In the genomic region with DNA sequence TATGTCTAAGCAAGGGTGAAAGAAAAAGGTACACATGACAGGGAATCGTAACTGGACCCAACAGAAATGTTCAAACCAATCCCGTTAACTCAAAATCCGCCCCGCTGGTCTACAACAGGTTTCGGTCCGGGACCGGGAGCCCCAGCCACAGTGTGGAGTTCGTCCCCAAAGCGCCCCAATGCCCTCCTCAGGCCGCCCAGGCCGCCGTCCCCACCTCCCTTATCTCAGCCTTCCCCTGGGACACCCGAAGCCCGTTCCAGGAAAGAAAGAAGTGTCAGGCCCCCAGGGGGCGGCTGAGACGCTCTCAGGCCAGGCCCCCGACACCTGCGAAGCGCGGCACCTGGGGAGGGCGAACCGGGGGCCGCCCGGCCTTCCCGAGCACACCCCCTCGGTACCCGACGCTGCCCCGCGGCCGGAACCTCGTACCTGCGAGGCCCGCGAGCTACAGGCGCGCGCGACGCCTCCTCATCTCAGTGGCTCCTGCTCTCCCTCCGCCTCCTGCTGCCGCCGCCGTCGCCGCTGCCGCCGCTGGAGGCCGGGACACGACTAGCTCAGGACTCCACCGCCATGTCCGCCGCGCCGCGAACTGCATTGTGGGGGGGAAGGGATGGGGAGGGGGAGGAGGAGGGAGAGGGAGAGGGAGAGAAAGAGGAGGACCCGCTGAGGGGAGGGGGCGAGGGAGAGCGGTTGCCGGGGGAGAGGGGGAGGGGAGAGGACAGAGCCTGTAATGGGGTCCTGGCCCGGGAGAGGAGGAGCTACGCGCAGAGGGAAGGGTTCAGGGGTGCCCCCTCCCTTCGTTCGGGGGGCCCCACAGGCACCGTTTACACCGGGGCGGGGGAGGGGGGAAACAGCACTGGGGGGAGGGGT, we compare ENCODE assay signal across 8 cellular contexts. TPM values are rescaled to one million over a fixed set of nuclear protein-coding genes. Genes with fewer than 3 reads are reported as not detected.
DNase-seq lines count a peak whose midpoint lies in the region; ATAC-seq, FAIRE-seq and TF ChIP-seq lines count a peak whose summit lies in the region.

A gene with protein sequence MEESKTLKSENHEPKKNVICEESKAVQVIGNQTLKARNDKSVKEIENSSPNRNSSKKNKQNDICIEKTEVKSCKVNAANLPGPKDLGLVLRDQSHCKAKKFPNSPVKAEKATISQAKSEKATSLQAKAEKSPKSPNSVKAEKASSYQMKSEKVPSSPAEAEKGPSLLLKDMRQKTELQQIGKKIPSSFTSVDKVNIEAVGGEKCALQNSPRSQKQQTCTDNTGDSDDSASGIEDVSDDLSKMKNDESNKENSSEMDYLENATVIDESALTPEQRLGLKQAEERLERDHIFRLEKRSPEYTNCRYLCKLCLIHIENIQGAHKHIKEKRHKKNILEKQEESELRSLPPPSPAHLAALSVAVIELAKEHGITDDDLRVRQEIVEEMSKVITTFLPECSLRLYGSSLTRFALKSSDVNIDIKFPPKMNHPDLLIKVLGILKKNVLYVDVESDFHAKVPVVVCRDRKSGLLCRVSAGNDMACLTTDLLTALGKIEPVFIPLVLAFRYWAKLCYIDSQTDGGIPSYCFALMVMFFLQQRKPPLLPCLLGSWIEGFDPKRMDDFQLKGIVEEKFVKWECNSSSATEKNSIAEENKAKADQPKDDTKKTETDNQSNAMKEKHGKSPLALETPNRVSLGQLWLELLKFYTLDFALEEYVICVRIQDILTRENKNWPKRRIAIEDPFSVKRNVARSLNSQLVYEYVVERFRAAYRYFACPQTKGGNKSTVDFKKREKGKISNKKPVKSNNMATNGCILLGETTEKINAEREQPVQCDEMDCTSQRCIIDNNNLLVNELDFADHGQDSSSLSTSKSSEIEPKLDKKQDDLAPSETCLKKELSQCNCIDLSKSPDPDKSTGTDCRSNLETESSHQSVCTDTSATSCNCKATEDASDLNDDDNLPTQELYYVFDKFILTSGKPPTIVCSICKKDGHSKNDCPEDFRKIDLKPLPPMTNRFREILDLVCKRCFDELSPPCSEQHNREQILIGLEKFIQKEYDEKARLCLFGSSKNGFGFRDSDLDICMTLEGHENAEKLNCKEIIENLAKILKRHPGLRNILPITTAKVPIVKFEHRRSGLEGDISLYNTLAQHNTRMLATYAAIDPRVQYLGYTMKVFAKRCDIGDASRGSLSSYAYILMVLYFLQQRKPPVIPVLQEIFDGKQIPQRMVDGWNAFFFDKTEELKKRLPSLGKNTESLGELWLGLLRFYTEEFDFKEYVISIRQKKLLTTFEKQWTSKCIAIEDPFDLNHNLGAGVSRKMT (N-terminal part only) (minus strand): TSS at position 588 of the 867 bp plus-strand sequence. CDS start 26,812 bp downstream, outside the sequence.

- H3K4me2 ChIP-seq in Karpas-422 (ENCODE audit: low read depth, low read length, poor library complexity, severe bottlenecking): peak within 1 kb of the TSS; percentile 86

- peaks cover 2% of the 10 kb centered on the region; the same call in 1 of the 2 replicates for H3K36me3 ChIP-seq in Karpas-422 (ENCODE audit: insufficient read depth, low read length)
- H3K36me3 ChIP-seq in neuron (ENCODE audit: insufficient read depth, low read length): no peaks in the 10 kb centered on the region
- no peaks in the 10 kb centered on the region for H3K36me3 ChIP-seq in stomach smooth muscle (ENCODE audit: control insufficient read depth in 2 of 2, insufficient read depth in 2 of 2, low read length in 2 of 2)

- ATAC-seq in GM21529 (IDR thresholded peaks at IDR 0.05; ENCODE audit: unreplicated experiment): peak; percentile 39

- TF ChIP-seq POLR2A in Raji (IDR thresholded peaks at IDR 0.05; ENCODE audit: insufficient read depth, low read depth, low read length): peak; percentile 35; the same call in 1 of the 2 replicates

- H3K9me2 ChIP-seq in Karpas-422 (replicated peaks; ENCODE audit: insufficient read depth, low read length): no peaks in the 10 kb centered on the region

- no peaks in the 10 kb centered on the region; the same call in 1 of the 2 replicates for H4K20me1 ChIP-seq in Karpas-422 (ENCODE audit: insufficient read depth, low read depth, low read length)

- H3K27ac ChIP-seq in Karpas-422 (ENCODE audit: low read length) (peak within 1 kb of the TSS; percentile 91), stomach smooth muscle (ENCODE audit: low read length) (peak within 1 kb of the TSS; percentile 65)

- H2AFZ ChIP-seq in Karpas-422 (ENCODE audit: low read length) (peak within 1 kb of the TSS; percentile 81), neuron (ENCODE audit: low read depth, low read length) (peak within 1 kb of the TSS; percentile 34)

- peak within 1 kb of the TSS; percentile 90 for H3K9ac ChIP-seq in Karpas-422 (ENCODE audit: low read length)
- H3K9ac ChIP-seq in stomach smooth muscle (ENCODE audit: low read length in 2 of 2): peak within 1 kb of the TSS; percentile 84 to 87

- no peaks in the 10 kb centered on the region for H3K27me3 ChIP-seq in Karpas-422 (ENCODE audit: low read length)
- H3K27me3 ChIP-seq in neuron (ENCODE audit: insufficient read depth, low read length): no peaks in the 10 kb centered on the region
- H3K27me3 ChIP-seq in stomach smooth muscle (ENCODE audit: control insufficient read depth in 1 of 2, insufficient read depth in 2 of 2, low read length in 2 of 2): no peaks in the 10 kb centered on the region

- H3K4me3 ChIP-seq in Karpas-422 (ENCODE audit: low read length): peak within 1 kb of the TSS; percentile 89
- H3K4me3 ChIP-seq in neuron (ENCODE audit: low read length): peak within 1 kb of the TSS; percentile 83
- peak within 1 kb of the TSS; percentile 87 to 94 for H3K4me3 ChIP-seq in stomach smooth muscle (ENCODE audit: low read length in 2 of 2)

- no peak for FAIRE-seq in frontal cortex (lab: Jason Lieb, UNC)

- peaks cover 52% of the 10 kb centered on the region for H3K79me2 ChIP-seq in Karpas-422 (ENCODE audit: low read length)

- H3K9me3 ChIP-seq in Karpas-422 (ENCODE audit: low read length) (no peaks in the 10 kb centered on the region), neuron (ENCODE audit: low read length) (no peaks in the 10 kb centered on the region), stomach smooth muscle (ENCODE audit: control insufficient read depth in 2 of 2, low read length in 2 of 2) (no peaks in the 10 kb centered on the region)

- H3K4me1 ChIP-seq in Karpas-422 (ENCODE audit: low read length): peaks cover 37% of the 10 kb centered on the region
- peaks cover 24% of the 10 kb centered on the region for H3K4me1 ChIP-seq in neuron (ENCODE audit: insufficient read depth, low read length)
- peaks cover 4% of the 10 kb centered on the region for H3K4me1 ChIP-seq in stomach smooth muscle (ENCODE audit: control insufficient read depth, insufficient read depth, low read length)

- DNase-seq in DMS 273 (lab: John Stamatoyannopoulos, UW; ENCODE audit: unreplicated experiment) (peak; percentile 90), Karpas-422 (peak; percentile 94), frontal cortex (ENCODE audit: low spot score in 2 of 2) (peak; percentile 55 to 74)
- peak; percentile 56 for DNase-seq in activated gamma-delta T cell treated with anti-CD3 and anti-CD28 coated beads, Interleukin-2, amount 50 U/mL, for 16 hours (ENCODE audit: low read depth)

RNA-seq across cellular contexts. Expression of the gene that starts here (rescaled TPM):
- total RNA-seq in Karpas-422 (2014; rRNA removed; shearing (Covaris generic); ENCODE audit: low replicate concordance): 53.6 and 97.8 TPM in 2 replicates
- 130 TPM for total RNA-seq in frontal cortex

Comparison
In these comparisons a context has a peak if more than half of its experiments do, and no peak if none do; other contexts are left out.
1. Peak in every context shown above with its lines: DNase-seq, ATAC-seq, H3K4me3 ChIP-seq and H3K27ac ChIP-seq.